In genomic region chr10:93198401-93199175, GRCh38 we compare ENCODE assay signal across 10 cellular contexts.
DNase-seq lines count a peak whose midpoint lies in the region; ATAC-seq, FAIRE-seq and TF ChIP-seq lines count a peak whose summit lies in the region.
"Had no signal": no experiment of that assay in that cellular context is flagged by ENCODE, and none has a peak within 500 bp of the region (broad histone marks: within the 10 kb centered on the region; RNA-seq: fewer than 3 reads in every experiment).

No MANE protein-coding gene starts in this region.

- peaks cover 3% of the 10 kb centered on the region for H3K27me3 Mint-ChIP-seq in HFFc6 (ENCODE audit: insufficient read depth)

- no peaks in the 10 kb centered on the region for H3K9me3 Mint-ChIP-seq in HFFc6

- H3K4me3 ChIP-seq in astrocyte of the cerebellum (ENCODE audit: low read depth, low read length), result peak overlapping the region; percentile 24
- H3K4me3 ChIP-seq in kidney (ENCODE audit: low read length in 2 of 2), result peak overlapping the region; percentile 58 to 65
- peak overlapping the region; percentile 50 to 75 (median 63) for H3K4me3 ChIP-seq in subcutaneous abdominal adipose tissue (ENCODE audit: low read depth in 1 of 5, low read length in 5 of 5)

- intact Hi-C loops in kidney (cut with DNase I), result no loop called here

- no peaks in the 10 kb centered on the region for H3K36me3 ChIP-seq in kidney (ENCODE audit: control insufficient read depth in 1 of 2, insufficient read depth in 2 of 2, low read length in 2 of 2)
- H3K36me3 ChIP-seq in subcutaneous abdominal adipose tissue (ENCODE audit: control insufficient read depth in 5 of 5, insufficient read depth in 5 of 5, low read length in 5 of 5), result no peaks in the 10 kb centered on the region

- no peak for FAIRE-seq in kidney (lab: Jason Lieb, UNC)

- in situ Hi-C loops in astrocyte of the cerebellum (cut with HindIII; ENCODE audit: low sequenced_read_pairs), result no loop called here

- H3K36me3 Mint-ChIP-seq in HFFc6 (ENCODE audit: low read depth), result no peaks in the 10 kb centered on the region

- peak overlapping the region; percentile 1 to 41 for H3K27ac ChIP-seq in kidney (ENCODE audit: low read depth in 2 of 2, low read length in 2 of 2)
- H3K27ac ChIP-seq in subcutaneous abdominal adipose tissue (ENCODE audit: low read depth, low read length), result peak overlapping the region; percentile 71

- H3K4me1 ChIP-seq in kidney (ENCODE audit: control insufficient read depth in 1 of 2, insufficient read depth in 1 of 2, low read depth in 1 of 2, low read length in 2 of 2) (peaks cover 0 to 6% of the 10 kb centered on the region in 2 donors), subcutaneous abdominal adipose tissue (ENCODE audit: control insufficient read depth in 5 of 5, insufficient read depth in 5 of 5, low read length in 5 of 5) (peaks cover 0 to 19% (median 7%) of the 10 kb centered on the region in 5 donors)

- peaks cover 14% of the 10 kb centered on the region for H3K4me1 Mint-ChIP-seq in HFFc6 (ENCODE audit: low read depth)

- no peak for ATAC-seq in GM19452 (IDR thresholded peaks at IDR 0.05; ENCODE audit: unreplicated experiment)

- H3K27ac Mint-ChIP-seq in HFFc6, result no peak overlapping the region

- DNase-seq in HFFc6 (peak; percentile 35), astrocyte of the cerebellum (ENCODE audit: low read depth) (no peak), kidney (peak; percentile 78), GM19238 (ENCODE audit: insufficient read length, low spot score) (no peak), NCI-H526 (lab: John Stamatoyannopoulos, UW) (no peak), ureter (ENCODE audit: low spot score) (no peak)
- DNase-seq: activated naive CD4-positive, alpha-beta T cell; NCI-H2171 had no signal

- H3K27me3 ChIP-seq in subcutaneous abdominal adipose tissue (ENCODE audit: control insufficient read depth in 5 of 5, insufficient read depth in 4 of 5, low read length in 5 of 5), result no peaks in the 10 kb centered on the region

- H3K9me3 ChIP-seq in kidney (ENCODE audit: control insufficient read depth in 1 of 2, low read length in 2 of 2) (no peaks in the 10 kb centered on the region), subcutaneous abdominal adipose tissue (ENCODE audit: control insufficient read depth in 5 of 5, low read length in 5 of 5) (no peaks in the 10 kb centered on the region)

- peak overlapping the region; percentile 85 for H3K4me3 Mint-ChIP-seq in HFFc6

- peak overlapping the region in 1 of 2 donors; percentile 16 for H3K9ac ChIP-seq in kidney (ENCODE audit: low read length in 2 of 2)
- peak overlapping the region in 2 of 5 donors; percentile 72 to 74 for H3K9ac ChIP-seq in subcutaneous abdominal adipose tissue (ENCODE audit: low read length in 5 of 5)

- no peak for TF ChIP-seq CTCF in HFFc6 (IDR thresholded peaks at IDR 0.05)
- no peak for TF ChIP-seq CTCF in astrocyte of the cerebellum (IDR thresholded peaks at IDR 0.05; ENCODE audit: low read depth, low read length, missing control alignments)
- no peak for TF ChIP-seq CTCF in kidney (IDR thresholded peaks at IDR 0.05; ENCODE audit: borderline replicate concordance, extremely low read depth, insufficient read depth)

Comparison
In these comparisons a context has a peak if more than half of its experiments do, and no peak if none do; other contexts are left out.
1. DNase-seq: peak in HFFc6 (single experiment) and kidney (single experiment); none in astrocyte of the cerebellum (single experiment), GM19238 (single experiment), NCI-H526 (0 of 2) and ureter (single experiment).
2. Peak in every context shown above with its lines, with median percentiles within 50 percentile points of each other: H3K4me3 ChIP-seq.